In genomic region chrX:65034641-65035450, GRCh38 we compare ENCODE assay signal across 8 cellular contexts. TPM values are rescaled to one million over a fixed set of nuclear protein-coding genes. Genes with fewer than 3 reads are reported as not detected.
DNase-seq lines count a peak whose midpoint lies in the region; ATAC-seq and TF ChIP-seq lines count a peak whose summit lies in the region.

ZC3H12B (plus strand) TSS chrX:65034826.

- H3K36me3 Mint-ChIP-seq in neural progenitor cell = no peaks in the 10 kb centered on the region

- H3K4me3 ChIP-seq in foreskin fibroblast (ENCODE audit: low read depth in 1 of 2, low read length in 2 of 2) (peak within 1 kb of the TSS; percentile 56 to 78), neural progenitor cell (peak within 1 kb of the TSS; percentile 61), stomach smooth muscle (ENCODE audit: low read length in 2 of 2) (peak within 1 kb of the TSS; percentile 72 to 75)

- H3K36me3 ChIP-seq in neural progenitor cell = no peaks in the 10 kb centered on the region
- H3K36me3 ChIP-seq in stomach smooth muscle (ENCODE audit: control insufficient read depth in 2 of 2, insufficient read depth in 2 of 2, low read length in 2 of 2) = no peaks in the 10 kb centered on the region

- peak within 1 kb of the TSS; percentile 96 for H3K4me3 Mint-ChIP-seq in neural progenitor cell

- peaks cover 4% of the 10 kb centered on the region for H3K9me3 Mint-ChIP-seq in neural progenitor cell

- no peaks in the 10 kb centered on the region for H3K4me1 ChIP-seq in neural progenitor cell
- H3K4me1 ChIP-seq in stomach smooth muscle (ENCODE audit: control insufficient read depth, insufficient read depth, low read length) = no peaks in the 10 kb centered on the region

- H2AFZ ChIP-seq in neural progenitor cell (replicated peaks) = peak within 1 kb of the TSS; percentile 43

- peak within 1 kb of the TSS; percentile 76 for H3K27ac ChIP-seq in 22Rv1
- H3K27ac ChIP-seq in neural progenitor cell = peak within 1 kb of the TSS; percentile 33
- peak within 1 kb of the TSS; percentile 25 for H3K27ac ChIP-seq in stomach smooth muscle (ENCODE audit: low read length)

- ATAC-seq in GM18861 (IDR thresholded peaks at IDR 0.05; ENCODE audit: unreplicated experiment) (peak; percentile 92), HG03108 (IDR thresholded peaks at IDR 0.05; ENCODE audit: unreplicated experiment) (peak; percentile 94)

- peak; percentile 57 for TF ChIP-seq CTCF in 22Rv1 (IDR thresholded peaks at IDR 0.05)
- TF ChIP-seq CTCF in foreskin fibroblast (IDR thresholded peaks at IDR 0.05; ENCODE audit: low read depth, low read length) = peak; percentile 43
- TF ChIP-seq CTCF in neural progenitor cell (IDR thresholded peaks at IDR 0.05) = peak; percentile 54

- H3K9me3 ChIP-seq in neural progenitor cell (ENCODE audit: low read depth) = no peaks in the 10 kb centered on the region
- no peaks in the 10 kb centered on the region for H3K9me3 ChIP-seq in stomach smooth muscle (ENCODE audit: control insufficient read depth in 2 of 2, low read length in 2 of 2)

- peak within 1 kb of the TSS; percentile 94 for H3K27ac Mint-ChIP-seq in neural progenitor cell

- peaks cover 7% of the 10 kb centered on the region for H3F3A ChIP-seq in neural progenitor cell (ENCODE audit: low read depth)

- peaks cover 2% of the 10 kb centered on the region for H3K27me3 Mint-ChIP-seq in neural progenitor cell (ENCODE audit: insufficient read depth, low read depth)

- H4K20me1 ChIP-seq in neural progenitor cell (ENCODE audit: low read depth) = no peaks in the 10 kb centered on the region

- H3K27me3 ChIP-seq in neural progenitor cell = no peaks in the 10 kb centered on the region
- H3K27me3 ChIP-seq in stomach smooth muscle (ENCODE audit: control insufficient read depth in 1 of 2, insufficient read depth in 2 of 2, low read length in 2 of 2) = no peaks in the 10 kb centered on the region

- H3K4me2 ChIP-seq in neural progenitor cell = peak within 1 kb of the TSS; percentile 83

- H3K4me1 Mint-ChIP-seq in neural progenitor cell = peaks cover 4% of the 10 kb centered on the region

- peaks cover 12% of the 10 kb centered on the region for H3K79me2 ChIP-seq in neural progenitor cell (ENCODE audit: low read depth)

- H3K9ac ChIP-seq in neural progenitor cell (peak within 1 kb of the TSS; percentile 23), stomach smooth muscle (ENCODE audit: low read length in 2 of 2) (peak within 1 kb of the TSS; percentile 59 to 71)

- peak; percentile 85 for DNase-seq in RKO (ENCODE audit: low spot score)
- DNase-seq in activated effector memory CD4-positive, alpha-beta T cell treated with Interleukin-2 at 50 U/mL for 16 hours = peak; percentile 70
- DNase-seq in foreskin fibroblast = peak; percentile 57 to 91
- DNase-seq in neural progenitor cell (ENCODE audit: low spot score) = peak; percentile 93

RNA-seq across cellular contexts. Expression of gene ZC3H12B, which starts in this region (rescaled TPM):
- 4.6 and 9.7 TPM in 2 replicates for total RNA-seq in neural progenitor cell (ENCODE audit: low replicate concordance)

Comparison
In these comparisons a context has a peak if more than half of its experiments do, and no peak if none do; other contexts are left out.
1. Peak in every context shown above with its lines: DNase-seq, ATAC-seq, H3K4me3 ChIP-seq and H3K27ac ChIP-seq.
2. H3K27ac ChIP-seq: peak in every context shown above with its lines; median percentile 76 in 22Rv1; 33 in neural progenitor cell; 25 in stomach smooth muscle.